Comparison of ENCODE assay signal across 8 cellular contexts in genomic region chr4:28225005-28225404, GRCh38.
DNase-seq lines count a peak whose midpoint lies in the region; ATAC-seq, FAIRE-seq and TF ChIP-seq lines count a peak whose summit lies in the region.

No MANE protein-coding gene starts in this region.

- BruUV-seq in MCF 10A (replicated peaks; lab: Mats Ljungman, UMichigan): no TSS peak

- WGBS in hepatocyte (ENCODE audit: low lambda C conversion rate, missing lambda C conversion rate): 44% methylated on average over 1 of the region's 1 CpG

- intact Hi-C loops in MCF 10A (cut with micrococcal nuclease) (loop anchor here (1.0 to 5.0 kb wide), 4 partner anchors 364 to 1178 kb away; no protein-coding TSS in a partner anchor), breast epithelium (cut with DNase I; ENCODE audit: low total_unique reads) (no loop called here)

- no peaks in the 10 kb centered on the region for H3K9me3 Mint-ChIP-seq in MCF 10A (ENCODE audit: unreplicated experiment)

- H3K4me3 ChIP-seq in breast epithelium (no peak overlapping the region), SJSA1 (no peak overlapping the region), hepatocyte (no peak overlapping the region)

- no peak overlapping the region for H3K4me2 ChIP-seq in hepatocyte

- H3K36me3 ChIP-seq in breast epithelium (no peaks in the 10 kb centered on the region), SJSA1 (no peaks in the 10 kb centered on the region), hepatocyte (replicated peaks; ENCODE audit: insufficient read depth, low read depth) (no peaks in the 10 kb centered on the region)

- TF ChIP-seq CTCF in MCF 10A (IDR thresholded peaks at IDR 0.05; ENCODE audit: unreplicated experiment) (peak; percentile 49), breast epithelium (IDR thresholded peaks at IDR 0.05) (no peak), hepatocyte (IDR thresholded peaks at IDR 0.05; ENCODE audit: poor library complexity) (peak; percentile 60)

- no peak for FAIRE-seq in urothelium cell line (lab: Jason Lieb, UNC)

- H2AFZ ChIP-seq in hepatocyte: no peak overlapping the region

- TF ChIP-seq POLR2A in breast epithelium (IDR thresholded peaks at IDR 0.05): no peak

- H3K4me1 Mint-ChIP-seq in MCF 10A (ENCODE audit: insufficient read depth, unreplicated experiment): no peaks in the 10 kb centered on the region

- no peaks in the 10 kb centered on the region for H3K9me2 ChIP-seq in hepatocyte (replicated peaks; ENCODE audit: insufficient read depth)

- H3K4me1 ChIP-seq in breast epithelium (no peaks in the 10 kb centered on the region), SJSA1 (replicated peaks) (peaks cover 23% of the 10 kb centered on the region), hepatocyte (ENCODE audit: insufficient read depth) (no peaks in the 10 kb centered on the region)

- POLR2A ChIA-PET in MCF 10A (lab: Yijun Ruan, JAX): no interaction called here

- no peaks in the 10 kb centered on the region for H3K36me3 Mint-ChIP-seq in MCF 10A (ENCODE audit: insufficient read depth, unreplicated experiment)

- CTCF ChIA-PET in MCF 10A (lab: Yijun Ruan, JAX): interaction anchor here (0.6 to 1.0 kb wide), 3 partner anchors 11 to 1577 kb away, joined by 3 to 4 read pairs (median 3); no protein-coding TSS in a partner anchor

- no peaks in the 10 kb centered on the region for H3K27me3 Mint-ChIP-seq in MCF 10A (ENCODE audit: insufficient read depth, unreplicated experiment)

- no peaks in the 10 kb centered on the region for H4K20me1 ChIP-seq in hepatocyte (ENCODE audit: insufficient read depth, poor library complexity, severe bottlenecking)

- no peak overlapping the region for H3K4me3 Mint-ChIP-seq in MCF 10A (ENCODE audit: unreplicated experiment)

- no peak overlapping the region for H3K27ac ChIP-seq in breast epithelium
- H3K27ac ChIP-seq in SJSA1: no peak overlapping the region
- no peak overlapping the region for H3K27ac ChIP-seq in hepatocyte

- H3K27me3 ChIP-seq in breast epithelium (no peaks in the 10 kb centered on the region), SJSA1 (replicated peaks) (no peaks in the 10 kb centered on the region), hepatocyte (no peaks in the 10 kb centered on the region)

- DNase-seq in MCF 10A (ENCODE audit: unreplicated experiment): peak; percentile 54
- DNase-seq in breast epithelium (ENCODE audit: low spot score in 2 of 2): no peak
- DNase-seq in SJSA1 (ENCODE audit: low read depth in 1 of 2, low spot score in 2 of 2): peak; percentile 9 to 26
- DNase-seq in hepatocyte (ENCODE audit: low spot score): peak; percentile 64
- peak; percentile 12 for DNase-seq in urothelium cell line (ENCODE audit: low spot score)
- DNase-seq in stimulated activated naive CD8-positive, alpha-beta T cell treated with anti-CD3 and anti-CD28 coated beads, Interleukin-15, Interleukin-2, amounts not matched to agents 100 U/mL and 50 U/mL, for 24 hours: no peak

- H3K27ac Mint-ChIP-seq in MCF 10A (ENCODE audit: low read depth, unreplicated experiment): no peak overlapping the region

- ATAC-seq in GM21723 (IDR thresholded peaks at IDR 0.05; ENCODE audit: unreplicated experiment) (no peak), HG02884 (IDR thresholded peaks at IDR 0.05; ENCODE audit: unreplicated experiment) (no peak)
- ATAC-seq in stimulated activated naive CD8-positive, alpha-beta T cell treated with anti-CD3 and anti-CD28 coated beads, Interleukin-15, Interleukin-2, amounts not matched to agents 100 U/mL and 50 U/mL, for 24 hours: no peak

- H3K9me3 ChIP-seq in breast epithelium (no peaks in the 10 kb centered on the region), SJSA1 (replicated peaks) (no peaks in the 10 kb centered on the region), hepatocyte (ENCODE audit: low read depth) (no peaks in the 10 kb centered on the region)

- no peaks in the 10 kb centered on the region for H3K79me2 ChIP-seq in hepatocyte

Comparison
In these comparisons a context has a peak if more than half of its experiments do, and no peak if none do; other contexts are left out.
1. DNase-seq: peak in MCF 10A (single experiment), SJSA1 (2 of 2), hepatocyte (single experiment) and urothelium cell line (single experiment); none in breast epithelium (0 of 2) and stimulated activated naive CD8-positive, alpha-beta T cell treated with anti-CD3 and anti-CD28 coated beads, Interleukin-15, Interleukin-2, amounts not matched to agents 100 U/mL and 50 U/mL, for 24 hours (single experiment).
2. CTCF ChIP-seq: peak in MCF 10A (single experiment) and hepatocyte (single experiment); none in breast epithelium (0 of 3).